In the genomic region with DNA sequence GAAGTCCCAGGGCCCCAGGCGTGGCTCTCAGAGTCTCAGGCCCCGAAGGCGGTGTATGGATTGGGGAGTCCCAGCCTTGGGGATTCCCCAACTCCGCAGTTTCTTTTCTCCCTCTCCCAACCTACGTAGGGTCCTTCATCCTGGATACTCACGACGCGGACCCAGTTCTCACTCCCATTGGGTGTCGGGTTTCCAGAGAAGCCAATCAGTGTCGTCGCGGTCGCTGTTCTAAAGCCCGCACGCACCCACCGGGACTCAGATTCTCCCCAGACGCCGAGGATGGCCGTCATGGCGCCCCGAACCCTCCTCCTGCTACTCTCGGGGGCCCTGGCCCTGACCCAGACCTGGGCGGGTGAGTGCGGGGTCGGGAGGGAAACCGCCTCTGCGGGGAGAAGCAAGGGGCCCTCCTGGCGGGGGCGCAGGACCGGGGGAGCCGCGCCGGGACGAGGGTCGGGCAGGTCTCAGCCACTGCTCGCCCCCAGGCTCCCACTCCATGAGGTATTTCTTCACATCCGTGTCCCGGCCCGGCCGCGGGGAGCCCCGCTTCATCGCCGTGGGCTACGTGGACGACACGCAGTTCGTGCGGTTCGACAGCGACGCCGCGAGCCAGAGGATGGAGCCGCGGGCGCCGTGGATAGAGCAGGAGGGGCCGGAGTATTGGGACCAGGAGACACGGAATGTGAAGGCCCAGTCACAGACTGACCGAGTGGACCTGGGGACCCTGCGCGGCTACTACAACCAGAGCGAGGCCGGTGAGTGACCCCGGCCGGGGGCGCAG, we compare ENCODE assay signal across 8 cellular contexts. TPM values are rescaled to one million over a fixed set of nuclear protein-coding genes. Genes with fewer than 3 reads are reported as not detected.
A peak's percentile ranks its signal among the peaks of the same experiment; 100 is the strongest.
DNase-seq lines count a peak whose midpoint lies in the region; ATAC-seq and TF ChIP-seq lines count a peak whose summit lies in the region.

A gene (plus strand): TSS at position 258 of the 778 bp plus-strand sequence. CDS start 22 bp downstream, at position 280.

- H3K27ac Mint-ChIP-seq in T-helper 17 cell (peak within 1 kb of the TSS; percentile 100), progenitor cell of endocrine pancreas (peak within 1 kb of the TSS; percentile 93)

- H3K4me3 ChIP-seq in left ventricle myocardium inferior (peak within 1 kb of the TSS; percentile 62), upper lobe of right lung (peak within 1 kb of the TSS; percentile 50)

- DNase-seq in NCI-H1694 (lab: John Stamatoyannopoulos, UW) (peak; percentile 85), T-helper 17 cell (peak; percentile 82 to 89 (median 87)), amygdala (lab: John Stamatoyannopoulos, UW) (peak in 55 of 56 donors; percentile 27 to 93 (median 82)), left ventricle myocardium inferior (peak; percentile 92), progenitor cell of endocrine pancreas (ENCODE audit: low spot score, unreplicated experiment) (peak; percentile 77), upper lobe of right lung (peak; percentile 95)

- no peaks in the 10 kb centered on the region for H3K9me3 ChIP-seq in T-helper 17 cell (ENCODE audit: control insufficient read depth, low read length, poor library complexity, severe bottlenecking)
- H3K9me3 ChIP-seq in left ventricle myocardium inferior (replicated peaks) = no peaks in the 10 kb centered on the region
- no peaks in the 10 kb centered on the region for H3K9me3 ChIP-seq in upper lobe of right lung

- H3K4me3 Mint-ChIP-seq in T-helper 17 cell = peak within 1 kb of the TSS; percentile 97
- H3K4me3 Mint-ChIP-seq in progenitor cell of endocrine pancreas (ENCODE audit: low read depth) = peak within 1 kb of the TSS; percentile 90

- H3K4me1 ChIP-seq in left ventricle myocardium inferior = peaks cover 3% of the 10 kb centered on the region
- H3K4me1 ChIP-seq in upper lobe of right lung = no peaks in the 10 kb centered on the region

- H3K27ac ChIP-seq in left ventricle myocardium inferior (replicated peaks) (peak within 1 kb of the TSS; percentile 80), upper lobe of right lung (peak within 1 kb of the TSS; percentile 86)

- H3K9me3 Mint-ChIP-seq in progenitor cell of endocrine pancreas (ENCODE audit: low read depth) = peaks cover 2% of the 10 kb centered on the region

- H3K4me1 Mint-ChIP-seq in T-helper 17 cell (peaks cover 33% of the 10 kb centered on the region), progenitor cell of endocrine pancreas (ENCODE audit: low read depth) (peaks cover 7% of the 10 kb centered on the region)

- H3K27me3 ChIP-seq in left ventricle myocardium inferior (ENCODE audit: low read depth) (no peaks in the 10 kb centered on the region), upper lobe of right lung (no peaks in the 10 kb centered on the region)

- intact Hi-C loops in left ventricle myocardium inferior (cut with micrococcal nuclease) (no loop called here), upper lobe of right lung (cut with DNase I) (no loop called here)

- H3K36me3 ChIP-seq in left ventricle myocardium inferior (peaks cover 4% of the 10 kb centered on the region), upper lobe of right lung (peaks cover under 1% of the 10 kb centered on the region)

- TF ChIP-seq POLR2A in GM15510 (IDR thresholded peaks at IDR 0.05; ENCODE audit: borderline replicate concordance, extremely low read depth, insufficient read length) = peak; percentile 67

- no peaks in the 10 kb centered on the region for H3K27me3 Mint-ChIP-seq in T-helper 17 cell
- H3K27me3 Mint-ChIP-seq in progenitor cell of endocrine pancreas = peaks cover 3% of the 10 kb centered on the region

- H3K36me3 Mint-ChIP-seq in T-helper 17 cell (ENCODE audit: low read depth) = peaks cover 16% of the 10 kb centered on the region
- peaks cover 10% of the 10 kb centered on the region for H3K36me3 Mint-ChIP-seq in progenitor cell of endocrine pancreas (ENCODE audit: insufficient read depth)

- ATAC-seq in HG02884 (IDR thresholded peaks at IDR 0.05; ENCODE audit: unreplicated experiment) (peak; percentile 90), T-helper 17 cell (peak; percentile 86), upper lobe of right lung (peak; percentile 98)

- TF ChIP-seq CTCF in left ventricle myocardium inferior (IDR thresholded peaks at IDR 0.05; ENCODE audit: borderline replicate concordance) (no peak), progenitor cell of endocrine pancreas (IDR thresholded peaks at IDR 0.05; ENCODE audit: unreplicated experiment) (no peak), upper lobe of right lung (IDR thresholded peaks at IDR 0.05) (no peak)

RNA-seq across cellular contexts. Expression of the gene that starts here (rescaled TPM):
- total RNA-seq in T-helper 17 cell (1,000 to 10,000 TPM; 1,960 to 2,242 TPM), left ventricle myocardium inferior (252 TPM), progenitor cell of endocrine pancreas (198 and 204 TPM in 2 replicates), upper lobe of right lung (1,071 TPM)

Comparison
In these comparisons a context has a peak if more than half of its experiments do, and no peak if none do; other contexts are left out.
1. Peak in every context shown above with its lines: DNase-seq, ATAC-seq, H3K4me3 ChIP-seq and H3K27ac ChIP-seq.